ENCODE assay signal across 1 cellular context in the genomic region with DNA sequence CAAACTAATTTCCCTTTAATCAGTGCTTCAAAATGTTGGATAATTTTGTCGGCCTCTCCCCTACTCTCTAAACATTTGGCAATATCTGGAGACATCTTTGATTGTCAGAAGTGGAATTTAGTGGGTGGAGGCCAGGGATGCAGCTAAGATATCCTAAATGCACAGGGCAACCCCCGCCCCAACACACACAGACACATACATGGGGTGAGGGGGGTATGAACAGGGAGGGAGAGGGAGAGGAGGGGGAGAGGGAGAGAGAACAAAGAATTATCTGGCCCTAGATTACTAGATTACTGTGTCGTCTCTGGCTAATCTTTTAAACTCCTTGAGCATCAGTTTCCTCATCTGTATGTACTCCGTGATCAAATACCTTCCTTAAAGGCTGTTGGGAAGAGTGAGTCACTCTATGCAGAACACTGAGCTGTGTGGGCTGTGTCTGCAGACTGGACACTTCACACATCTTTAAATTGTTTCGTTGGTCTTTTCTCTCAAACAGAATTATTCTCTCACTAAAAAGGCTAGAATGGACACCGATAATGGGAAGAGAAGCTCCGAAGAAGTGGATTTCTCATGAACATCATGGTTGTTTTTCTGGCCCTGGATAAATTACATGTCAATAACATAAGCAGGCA.
TF ChIP-seq lines count a peak whose summit lies in the region.

No MANE protein-coding gene starts in this region.

TF ChIP-seq in IMR-90, 13 proteins besides CTCF, POLR2A, EP300 and RAD21:
- no peak for TF ChIP-seq RCOR1 (IDR thresholded peaks at IDR 0.05; ENCODE audit: insufficient replicate concordance, low read length)
- TF ChIP-seq MAFK (IDR thresholded peaks at IDR 0.05; ENCODE audit: low read depth, low read length): no peak
- peak; percentile 31; the same call in 1 of the 2 replicates for TF ChIP-seq FOS (IDR thresholded peaks at IDR 0.05; ENCODE audit: low read depth, low read length)
- TF ChIP-seq, protein P1, sequence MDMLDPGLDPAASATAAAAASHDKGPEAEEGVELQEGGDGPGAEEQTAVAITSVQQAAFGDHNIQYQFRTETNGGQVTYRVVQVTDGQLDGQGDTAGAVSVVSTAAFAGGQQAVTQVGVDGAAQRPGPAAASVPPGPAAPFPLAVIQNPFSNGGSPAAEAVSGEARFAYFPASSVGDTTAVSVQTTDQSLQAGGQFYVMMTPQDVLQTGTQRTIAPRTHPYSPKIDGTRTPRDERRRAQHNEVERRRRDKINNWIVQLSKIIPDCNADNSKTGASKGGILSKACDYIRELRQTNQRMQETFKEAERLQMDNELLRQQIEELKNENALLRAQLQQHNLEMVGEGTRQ (IDR thresholded peaks at IDR 0.05; ENCODE audit: low read depth, low read length): no peak
TF ChIP-seq in IMR-90: peak in this region for 1.
